ENCODE assay signal across 7 cellular contexts in the genomic region with DNA sequence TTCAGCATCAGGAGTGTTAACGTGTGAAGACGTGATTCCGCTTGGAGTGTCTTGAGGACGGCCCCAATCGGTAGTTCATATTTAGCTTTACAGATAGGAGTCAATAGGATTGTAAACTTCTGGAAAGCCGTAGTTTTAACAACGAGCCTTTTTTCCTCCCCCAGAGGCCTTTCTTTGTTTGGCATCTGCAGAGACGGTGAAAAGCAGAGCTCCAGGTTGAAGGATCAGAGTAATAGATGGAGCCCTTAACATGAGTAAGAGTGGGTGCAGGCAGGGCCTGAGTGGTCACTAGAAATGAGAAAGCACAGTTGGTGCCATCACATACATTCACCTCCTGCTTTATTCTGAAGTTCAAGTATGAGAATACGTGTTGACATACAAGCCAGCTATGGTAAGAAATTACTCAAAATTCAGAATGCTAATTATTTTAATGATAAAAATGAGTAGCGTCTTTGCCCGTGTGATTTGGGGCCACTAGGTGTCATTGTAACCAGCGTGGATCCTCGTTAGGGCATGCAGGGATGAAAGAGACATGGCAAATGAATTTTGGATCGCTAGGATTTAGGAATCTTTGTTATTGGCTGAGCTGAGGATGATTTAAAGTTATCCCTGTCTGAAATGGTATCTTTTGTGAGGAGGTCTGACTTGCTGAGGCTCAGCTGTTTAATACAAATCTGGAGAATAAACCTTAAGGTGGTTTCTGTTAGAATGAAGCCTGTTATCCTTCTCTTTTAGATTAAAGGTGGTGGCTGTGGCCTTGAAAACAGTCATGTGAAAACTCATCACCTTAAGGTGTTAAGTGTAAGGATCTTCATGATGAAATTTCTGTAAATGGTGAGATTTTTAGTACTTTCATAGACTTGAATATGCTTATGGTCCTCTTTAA. TPM values are rescaled to one million over a fixed set of nuclear protein-coding genes. Genes with fewer than 3 reads are reported as not detected.
DNase-seq lines count a peak whose midpoint lies in the region; ATAC-seq and TF ChIP-seq lines count a peak whose summit lies in the region.

No MANE protein-coding gene starts in this region.

- H3K4me3 ChIP-seq in Jurkat, Clone E6-1 (ENCODE audit: low read length): peak overlapping the region; percentile 98
- peak overlapping the region; percentile 69 to 75 for H3K4me3 ChIP-seq in right atrium auricular region
- peak overlapping the region; percentile 79 to 100 (median 84) for H3K4me3 ChIP-seq in gastrocnemius medialis

- peaks cover 80% of the 10 kb centered on the region for H3K4me1 Mint-ChIP-seq in activated T-cell treated with anti-CD3 and anti-CD28 coated beads, Interleukin-2, amount 50 U/mL, for 72 hours (ENCODE audit: low read depth)

- H3K4me1 ChIP-seq in ES-I3 (ENCODE audit: insufficient read depth, low read length): peaks cover 29% of the 10 kb centered on the region
- H3K4me1 ChIP-seq in right atrium auricular region: peaks cover 0 to 72% of the 10 kb centered on the region in 2 donors
- H3K4me1 ChIP-seq in gastrocnemius medialis: peaks cover 40 to 62% of the 10 kb centered on the region in 2 donors

- ATAC-seq in activated T-cell treated with anti-CD3 and anti-CD28 coated beads, Interleukin-2, amount 50 U/mL, for 72 hours (replicated peaks in 1 of 2): peak; percentile 46 to 65
- ATAC-seq in gastrocnemius medialis (peak; percentile 17 to 32), HG03108 (IDR thresholded peaks at IDR 0.05; ENCODE audit: unreplicated experiment) (no peak), HG02678 (IDR thresholded peaks at IDR 0.05; ENCODE audit: unreplicated experiment) (no peak)

- no peak for DNase-seq in Jurkat, Clone E6-1 (ENCODE audit: low read depth, low spot score)
- DNase-seq in activated T-cell treated with anti-CD3 and anti-CD28 coated beads, Interleukin-2, amount 50 U/mL, for 72 hours: peak; percentile 38 to 47
- DNase-seq in right atrium auricular region (ENCODE audit: low spot score) (no peak), gastrocnemius medialis (no peak)

- H3K27me3 ChIP-seq in right atrium auricular region (no peaks in the 10 kb centered on the region), gastrocnemius medialis (no peaks in the 10 kb centered on the region)

- H3K9ac ChIP-seq in ES-I3 (ENCODE audit: low read depth, low read length): peak overlapping the region; percentile 98

- peak overlapping the region; percentile 99 for H3K4me3 Mint-ChIP-seq in activated T-cell treated with anti-CD3 and anti-CD28 coated beads, Interleukin-2, amount 50 U/mL, for 72 hours

- H3K27ac ChIP-seq in right atrium auricular region: peak overlapping the region; percentile 88 to 92
- peak overlapping the region; percentile 89 to 97 (median 94) for H3K27ac ChIP-seq in gastrocnemius medialis

- no peaks in the 10 kb centered on the region for H3K27me3 Mint-ChIP-seq in activated T-cell treated with anti-CD3 and anti-CD28 coated beads, Interleukin-2, amount 50 U/mL, for 72 hours (ENCODE audit: low read depth)

- intact Hi-C loops in gastrocnemius medialis (cut with DNase I; ENCODE audit: low total_unique reads): loop anchor here (5.0 kb wide), 1 partner anchor 41 kb away; no protein-coding TSS in a partner anchor

- no peak for TF ChIP-seq POLR2A in gastrocnemius medialis (IDR thresholded peaks at IDR 0.05)

- H3K36me3 Mint-ChIP-seq in activated T-cell treated with anti-CD3 and anti-CD28 coated beads, Interleukin-2, amount 50 U/mL, for 72 hours (ENCODE audit: insufficient read depth in 2 of 2): peaks cover 18 to 32% of the 10 kb centered on the region in 2 donors

- in situ Hi-C loops in gastrocnemius medialis (cut with MboI; ENCODE audit: low sequenced_read_pairs in 4 of 4): loop anchor here in 1 of 4 donors (25.0 kb wide), 1 partner anchor 154 kb away; the partner anchor contains the start of gene MXRA7

- H3K36me3 ChIP-seq in ES-I3 (ENCODE audit: insufficient read depth, low read length): peaks cover 47% of the 10 kb centered on the region
- peaks cover 15% of the 10 kb centered on the region for H3K36me3 ChIP-seq in right atrium auricular region
- H3K36me3 ChIP-seq in gastrocnemius medialis: peaks cover 0 to 9% of the 10 kb centered on the region in 2 donors

- H3K9me3 ChIP-seq in ES-I3 (ENCODE audit: control insufficient read depth, insufficient read depth, low read length) (no peaks in the 10 kb centered on the region), right atrium auricular region (no peaks in the 10 kb centered on the region), gastrocnemius medialis (no peaks in the 10 kb centered on the region)

- no peaks in the 10 kb centered on the region for H3K9me3 Mint-ChIP-seq in activated T-cell treated with anti-CD3 and anti-CD28 coated beads, Interleukin-2, amount 50 U/mL, for 72 hours

- TF ChIP-seq CTCF in right atrium auricular region (IDR thresholded peaks at IDR 0.05) (peak; percentile 24 to 72), gastrocnemius medialis (IDR thresholded peaks at IDR 0.05 in 4 of 5, conservative IDR thresholded peaks at IDR 0.05 in 1 of 5) (peak in 4 of 5 experiments; percentile 33 to 66 (median 40))

- peak overlapping the region; percentile 99 for H3K27ac Mint-ChIP-seq in activated T-cell treated with anti-CD3 and anti-CD28 coated beads, Interleukin-2, amount 50 U/mL, for 72 hours

RNA-seq across cellular contexts. Expression of gene PRCD, which starts 18.6 kb away (rescaled TPM):
- polyA plus RNA-seq in Jurkat, Clone E6-1 (2012; ENCODE audit: insufficient read depth, insufficient read length): 1.8 TPM
- 1 to 10 TPM; 1.1 to 1.5 TPM for total RNA-seq in activated T-cell treated with anti-CD3 and anti-CD28 coated beads, Interleukin-2, amount 50 U/mL, for 72 hours
- total RNA-seq in right atrium auricular region (1 to 10 TPM; 2.1 to 3.5 TPM), gastrocnemius medialis (1 to 10 TPM in 2 of 4 donors, under 1 TPM in 1, not detected in 1; 0.33 to 3.7 (median 1.1) TPM)

RNA-seq across cellular contexts. Expression of gene CYGB, which starts 20.9 kb away (rescaled TPM):
- not detected for polyA plus RNA-seq in Jurkat, Clone E6-1 (2012; ENCODE audit: insufficient read depth, insufficient read length)
- under 1 TPM in 1 of 2 donors, not detected in 1; 0.44 TPM for total RNA-seq in activated T-cell treated with anti-CD3 and anti-CD28 coated beads, Interleukin-2, amount 50 U/mL, for 72 hours
- total RNA-seq in right atrium auricular region (10 to 100 TPM; 23.0 to 48.7 TPM), gastrocnemius medialis (10 to 100 TPM in 2 of 4 donors, 1 to 10 TPM in 2; 8.1 to 19.7 (median 10.6) TPM)

RNA-seq across cellular contexts. Expression of gene ST6GALNAC2, which starts 27.2 kb away (rescaled TPM):
- polyA plus RNA-seq in Jurkat, Clone E6-1 (2012; ENCODE audit: insufficient read depth, insufficient read length): not detected
- total RNA-seq in activated T-cell treated with anti-CD3 and anti-CD28 coated beads, Interleukin-2, amount 50 U/mL, for 72 hours: 1 to 10 TPM; 1.0 to 1.2 TPM
- total RNA-seq in right atrium auricular region (1 to 10 TPM; 4.5 to 6.4 TPM), gastrocnemius medialis (10 to 100 TPM; 13.6 to 31.1 (median 27.4) TPM)

RNA-seq across cellular contexts. Expression of gene RHBDF2, which starts 57.2 kb away (rescaled TPM):
- polyA plus RNA-seq in Jurkat, Clone E6-1 (2012; ENCODE audit: insufficient read depth, insufficient read length): 6.0 TPM
- total RNA-seq in activated T-cell treated with anti-CD3 and anti-CD28 coated beads, Interleukin-2, amount 50 U/mL, for 72 hours: 10 to 100 TPM; 38.7 to 39.0 TPM
- total RNA-seq in right atrium auricular region (10 to 100 TPM; 13.6 to 14.8 TPM), gastrocnemius medialis (10 to 100 TPM; 11.4 to 29.8 (median 23.3) TPM)

Comparison
In these comparisons a context has a peak if more than half of its experiments do, and no peak if none do; other contexts are left out.
1. DNase-seq: peak in activated T-cell treated with anti-CD3 and anti-CD28 coated beads, Interleukin-2, amount 50 U/mL, for 72 hours (2 of 2); none in Jurkat, Clone E6-1 (single experiment), right atrium auricular region (single experiment) and gastrocnemius medialis (0 of 2).
2. ATAC-seq: peak in activated T-cell treated with anti-CD3 and anti-CD28 coated beads, Interleukin-2, amount 50 U/mL, for 72 hours (2 of 2) and gastrocnemius medialis (2 of 2); none in HG03108 (single experiment) and HG02678 (single experiment).
3. RNA of gene CYGB, which starts 20.9 kb away (total RNA-seq): 23.0 to 48.7 TPM in right atrium auricular region and 8.1 to 19.7 TPM in gastrocnemius medialis; 0.44 TPM in activated T-cell treated with anti-CD3 and anti-CD28 coated beads, Interleukin-2, amount 50 U/mL, for 72 hours; every median in the first group is over 4 times any median in the second.
4. Peak in every context shown above with its lines, with median percentiles within 50 percentile points of each other: H3K4me3 ChIP-seq.